Comparison of ENCODE assay signal across 20 cellular contexts in the genomic region with DNA sequence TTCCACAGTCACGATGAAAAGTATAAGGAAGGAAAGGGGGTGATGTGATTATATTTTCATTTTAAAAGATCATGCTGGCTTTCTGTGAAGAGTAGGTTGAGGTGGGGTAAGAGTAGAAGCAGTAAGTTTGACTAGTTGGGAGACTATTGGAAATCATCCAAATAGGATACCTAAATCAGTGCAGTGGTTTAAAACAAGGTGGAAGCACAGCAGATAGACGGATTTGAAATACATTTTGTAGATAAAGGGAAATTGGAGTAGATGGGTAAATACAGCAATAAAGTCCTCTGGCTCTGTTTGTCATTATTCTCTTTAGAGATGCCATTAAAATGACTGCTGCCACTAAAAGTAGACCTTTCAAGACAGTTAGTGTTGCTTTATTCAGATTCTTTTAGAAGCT.
"Had no signal": no experiment of that assay in that cellular context is flagged by ENCODE, and none has a peak within 500 bp of the region (broad histone marks: within the 10 kb centered on the region; RNA-seq: fewer than 3 reads in every experiment).

No MANE protein-coding gene starts in this region.

- ATAC-seq: activated T-cell treated with anti-CD3 and anti-CD28 coated beads, Interleukin-2, amount 50 U/mL, for 72 hours; left ventricle myocardium superior; mucosa of descending colon; right cardiac atrium; stimulated activated effector memory CD8-positive, alpha-beta T cell treated with anti-CD3 and anti-CD28 coated beads, Interleukin-12 subunit alpha, Interleukin-12 subunit beta, amount 100 ng/mL, for 72 hours had no signal

- H3K27ac ChIP-seq: prostate gland, stomach, VCaP had no signal

- H3K36me3 ChIP-seq: prostate gland, stomach had no signal

- H3K27me3 ChIP-seq: stomach had no signal

- DNase-seq: activated CD4-positive, CD25-positive, alpha-beta regulatory T cell treated with anti-CD3 and anti-CD28 coated beads, Interleukin-2, amount 50 U/mL, for 72 hours; activated CD8-positive, alpha-beta memory T cell treated with anti-CD3 and anti-CD28 coated beads for 24 hours; activated CD8-positive, alpha-beta memory T cell treated with anti-CD3 and anti-CD28 coated beads, Interleukin-2, amount 50 U/mL, for 48 hours; activated effector memory CD4-positive, alpha-beta T cell treated with anti-CD3 and anti-CD28 coated beads, Interleukin-2, amount 50 U/mL, for 16 hours; activated naive CD4-positive, alpha-beta T cell treated with anti-CD3 and anti-CD28 coated beads, Interleukin-2, amount 50 U/mL, for 16 hours; activated T-cell treated with anti-CD3 and anti-CD28 coated beads, Interleukin-2, amount 50 U/mL, for 72 hours; aorta; immature natural killer cell; kidney glomerular epithelial cell; left ventricle myocardium superior; mucosa of descending colon; naive B cell; right cardiac atrium; small intestine; stimulated activated CD4-positive, alpha-beta T cell treated with anti-CD3 and anti-CD28 coated beads, Interleukin-4, amount 100 ng/mL, for 24 hours; stomach had no signal

- H3K4me3 ChIP-seq: coronary artery, mucosa of descending colon, prostate gland, stomach had no signal

- H3K4me1 ChIP-seq: prostate gland had no signal

- H3K9me3 ChIP-seq: mucosa of descending colon, prostate gland, stomach had no signal
